ENCODE assay signal across 13 cellular contexts in genomic region chr17:753407-753806, GRCh38. TPM values are rescaled to one million over a fixed set of nuclear protein-coding genes. Genes with fewer than 3 reads are reported as not detected.
DNase-seq lines count a peak whose midpoint lies in the region; ATAC-seq and TF ChIP-seq lines count a peak whose summit lies in the region.
"Had no signal": no experiment of that assay in that cellular context is flagged by ENCODE, and none has a peak within 500 bp of the region (broad histone marks: within the 10 kb centered on the region; RNA-seq: fewer than 3 reads in every experiment).

No MANE protein-coding gene starts in this region.

- H3K4me3 ChIP-seq in thoracic aorta, result no peak overlapping the region

- H3K9me3 Mint-ChIP-seq in activated naive CD4-positive, alpha-beta T cell treated with anti-CD3 and anti-CD28 coated beads, Interleukin-2, amount 50 U/mL, for 24 hours, result no peaks in the 10 kb centered on the region
- H3K9me3 Mint-ChIP-seq in activated B cell treated with CpG ODN at 0.5 μM for 24 hours (no peaks in the 10 kb centered on the region), glutamatergic neuron (ENCODE audit: unreplicated experiment) (peaks cover 15% of the 10 kb centered on the region)

- no peaks in the 10 kb centered on the region for H3K27me3 ChIP-seq in thoracic aorta (replicated peaks; ENCODE audit: insufficient read depth)
- H3K27me3 ChIP-seq: tibial artery had no signal

- peaks cover 32% of the 10 kb centered on the region for H3K4me1 Mint-ChIP-seq in activated naive CD4-positive, alpha-beta T cell treated with anti-CD3 and anti-CD28 coated beads, Interleukin-2, amount 50 U/mL, for 24 hours
- H3K4me1 Mint-ChIP-seq in activated B cell treated with CpG ODN at 0.5 μM for 24 hours (peaks cover 29% of the 10 kb centered on the region), glutamatergic neuron (ENCODE audit: low read depth, unreplicated experiment) (peaks cover 15% of the 10 kb centered on the region)

- H3K27me3 Mint-ChIP-seq in activated naive CD4-positive, alpha-beta T cell treated with anti-CD3 and anti-CD28 coated beads, Interleukin-2, amount 50 U/mL, for 24 hours, result no peaks in the 10 kb centered on the region
- H3K27me3 Mint-ChIP-seq in activated B cell treated with CpG ODN at 0.5 μM for 24 hours, result no peaks in the 10 kb centered on the region
- H3K27me3 Mint-ChIP-seq in glutamatergic neuron (ENCODE audit: unreplicated experiment), result peaks cover 15% of the 10 kb centered on the region

- CTCF ChIA-PET in activated B cell treated with CpG ODN at 0.5 μM for 24 hours (lab: Charles Lee), result interaction anchor here (0.9 kb wide), 1 partner anchor 38 kb away, joined by 7 read pairs; the partner anchor contains the start of gene VPS53

- peaks cover 10 to 32% of the 10 kb centered on the region in 2 donors for H3K4me1 ChIP-seq in thoracic aorta (ENCODE audit: control insufficient read depth in 1 of 2, low read depth in 2 of 2)

- peak overlapping the region; percentile 49 for H3K4me3 Mint-ChIP-seq in activated naive CD4-positive, alpha-beta T cell treated with anti-CD3 and anti-CD28 coated beads, Interleukin-2, amount 50 U/mL, for 24 hours
- H3K4me3 Mint-ChIP-seq in activated B cell treated with CpG ODN at 0.5 μM for 24 hours (peak overlapping the region; percentile 71), glutamatergic neuron (ENCODE audit: unreplicated experiment) (peak overlapping the region; percentile 68)

- POLR2A ChIA-PET in activated B cell treated with CpG ODN at 0.5 μM for 24 hours (lab: Charles Lee), result interaction anchor here (0.8 to 3.2 kb wide), 5 partner anchors 11 to 227 kb away, joined by 3 to 31 read pairs (median 5); partner anchors contain the start of genes GLOD4 and MRM3

- no peak for DNase-seq in activated naive CD4-positive, alpha-beta T cell treated with Interleukin-2 at 50 U/mL for 16 hours
- DNase-seq in activated B cell treated with CpG ODN at 0.5 μM for 24 hours (no peak), glutamatergic neuron (no peak), thoracic aorta (ENCODE audit: low spot score) (no peak)
- DNase-seq in stimulated activated naive CD4-positive, alpha-beta T cell treated with Interleukin-2 at 50 U/mL for 16 hours (lab: John Stamatoyannopoulos, UW), result no peak
- DNase-seq: AML-193, mesenchymal stem cell, NCI-H2081 treated with DMSO at 0.1 percent for 48 hours had no signal

- ATAC-seq in activated B cell treated with CpG ODN at 0.5 μM for 24 hours (ENCODE audit: low read depth) (no peak), thoracic aorta (ENCODE audit: insufficient number of reproducible peaks, low FRiP score, low read depth) (no peak), GM21786 (IDR thresholded peaks at IDR 0.05; ENCODE audit: unreplicated experiment) (no peak), HG03175 (IDR thresholded peaks at IDR 0.05; ENCODE audit: unreplicated experiment) (no peak)

- no peak for TF ChIP-seq CTCF in activated B cell treated with CpG ODN at 0.5 μM for 24 hours (IDR thresholded peaks at IDR 0.05)
- no peak for TF ChIP-seq CTCF in glutamatergic neuron (IDR thresholded peaks at IDR 0.05; ENCODE audit: partially characterized antibody, unreplicated experiment)
- no peak for TF ChIP-seq CTCF in thoracic aorta (IDR thresholded peaks at IDR 0.05)

- peak overlapping the region; percentile 58 to 93 for H3K27ac ChIP-seq in thoracic aorta
- H3K27ac ChIP-seq: parathyroid adenoma had no signal

- H3K36me3 ChIP-seq in thoracic aorta, result no peaks in the 10 kb centered on the region

- H3K27ac Mint-ChIP-seq in activated naive CD4-positive, alpha-beta T cell treated with anti-CD3 and anti-CD28 coated beads, Interleukin-2, amount 50 U/mL, for 24 hours, result peak overlapping the region; percentile 65
- H3K27ac Mint-ChIP-seq in activated B cell treated with CpG ODN at 0.5 μM for 24 hours, result peak overlapping the region; percentile 63
- peak overlapping the region; percentile 72 for H3K27ac Mint-ChIP-seq in glutamatergic neuron (ENCODE audit: unreplicated experiment)

- H3K36me3 Mint-ChIP-seq in activated naive CD4-positive, alpha-beta T cell treated with anti-CD3 and anti-CD28 coated beads, Interleukin-2, amount 50 U/mL, for 24 hours, result peaks cover 6% of the 10 kb centered on the region
- H3K36me3 Mint-ChIP-seq in activated B cell treated with CpG ODN at 0.5 μM for 24 hours (ENCODE audit: low read depth) (peaks cover 16% of the 10 kb centered on the region), glutamatergic neuron (ENCODE audit: unreplicated experiment) (peaks cover 5% of the 10 kb centered on the region)

- no peaks in the 10 kb centered on the region for H3K9me3 ChIP-seq in thoracic aorta
- H3K9me3 ChIP-seq: tibial artery had no signal

- intact Hi-C loops in activated B cell treated with CpG ODN at 0.5 μM for 24 hours (cut with micrococcal nuclease), result loop anchor here (2.0 kb wide), 1 partner anchor 21 kb away; the partner anchor contains the start of gene TLCD3A

RNA-seq across cellular contexts. Expression of gene GEMIN4, which starts 1.3 kb away (rescaled TPM):
- 30.5 and 33.3 TPM in 2 replicates for total RNA-seq in activated B cell treated with CpG ODN at 0.5 μM for 24 hours
- 19.9 TPM for total RNA-seq in glutamatergic neuron (ENCODE audit: unreplicated experiment)
- 10 to 100 TPM; 15.4 to 19.6 TPM for total RNA-seq in thoracic aorta

RNA-seq across cellular contexts. Expression of gene TLCD3A, which starts 21.0 kb away (rescaled TPM):
- total RNA-seq in activated B cell treated with CpG ODN at 0.5 μM for 24 hours, result 2.8 and 3.1 TPM in 2 replicates
- total RNA-seq in glutamatergic neuron (ENCODE audit: unreplicated experiment), result 9.4 TPM
- 10 to 100 TPM in 1 of 2 donors, 1 to 10 TPM in 1; 7.3 to 15.9 TPM for total RNA-seq in thoracic aorta

RNA-seq across cellular contexts. Expression of gene GLOD4, which starts 28.7 kb away (rescaled TPM):
- total RNA-seq in activated B cell treated with CpG ODN at 0.5 μM for 24 hours (51.4 and 51.9 TPM in 2 replicates), glutamatergic neuron (ENCODE audit: unreplicated experiment) (80.1 TPM), thoracic aorta (10 to 100 TPM; 28.7 to 47.4 TPM)

RNA-seq across cellular contexts. Expression of gene MRM3, which starts 28.7 kb away (rescaled TPM):
- 23.3 and 26.3 TPM in 2 replicates for total RNA-seq in activated B cell treated with CpG ODN at 0.5 μM for 24 hours
- total RNA-seq in glutamatergic neuron (ENCODE audit: unreplicated experiment), result 11.8 TPM
- total RNA-seq in thoracic aorta, result 10 to 100 TPM in 1 of 2 donors, 1 to 10 TPM in 1; 5.7 to 10.5 TPM

RNA-seq across cellular contexts. Expression of gene VPS53, which starts 38.8 kb away (rescaled TPM):
- total RNA-seq in activated B cell treated with CpG ODN at 0.5 μM for 24 hours, result 90.1 and 97.8 TPM in 2 replicates
- 96.4 TPM for total RNA-seq in glutamatergic neuron (ENCODE audit: unreplicated experiment)
- 10 to 100 TPM; 39.3 to 61.7 TPM for total RNA-seq in thoracic aorta
